In the genomic region with DNA sequence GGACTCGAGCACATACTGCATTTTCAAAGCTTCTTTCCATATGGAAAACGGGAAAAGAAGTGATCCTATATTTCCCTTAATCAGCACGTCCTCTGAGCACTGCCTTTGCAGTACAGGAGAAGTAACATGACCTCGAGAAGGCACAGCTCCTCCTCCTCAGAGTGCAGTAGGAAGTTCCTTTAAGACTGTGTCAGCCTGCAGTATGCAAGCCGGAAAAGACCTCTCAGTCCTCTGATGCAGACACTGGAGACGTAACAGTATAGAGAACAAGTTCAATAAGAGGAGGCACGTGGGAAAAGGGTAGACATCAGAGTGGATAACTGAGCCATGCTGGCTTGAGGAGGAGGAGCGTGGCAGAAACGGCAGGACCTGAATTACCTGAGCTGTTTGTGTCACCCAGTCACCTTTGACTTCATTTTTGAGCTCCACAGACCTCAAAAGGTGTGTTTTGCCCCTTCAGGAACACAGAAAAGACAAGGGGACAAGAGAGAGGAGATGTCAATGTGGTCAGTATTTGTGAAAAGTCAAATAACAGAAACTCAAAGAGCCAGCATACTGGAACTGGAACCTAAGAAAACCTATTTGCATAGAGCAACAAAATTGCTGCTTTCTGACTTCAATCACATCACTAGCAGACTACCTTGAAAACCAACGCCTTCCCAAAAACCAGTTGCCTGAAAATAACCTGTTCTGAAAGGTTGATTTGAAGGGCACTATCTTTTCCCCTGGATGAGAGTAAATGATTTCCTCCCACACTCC, we compare ENCODE assay signal across 8 cellular contexts. TPM values are rescaled to one million over a fixed set of nuclear protein-coding genes. Genes with fewer than 3 reads are reported as not detected.
DNase-seq lines count a peak whose midpoint lies in the region; ATAC-seq, FAIRE-seq and TF ChIP-seq lines count a peak whose summit lies in the region.

No MANE protein-coding gene starts in this region.

- H3K4me1 Mint-ChIP-seq in astrocyte (ENCODE audit: low read depth, unreplicated experiment), result peaks cover 30% of the 10 kb centered on the region
- peaks cover 88% of the 10 kb centered on the region for H3K4me1 Mint-ChIP-seq in stimulated activated memory B cell treated with anti-CD40 and anti-IgM and Interleukin-4, amounts not matched to agents 10 μg/mL and 1 μg/mL and 100 μg/mL, for 72 hours

- H3K27me3 ChIP-seq in PC-3 (ENCODE audit: low read length), result no peaks in the 10 kb centered on the region
- no peaks in the 10 kb centered on the region for H3K27me3 ChIP-seq in astrocyte (ENCODE audit: insufficient read depth, low read length)

- no peak overlapping the region for H3K4me3 ChIP-seq in PC-3 (ENCODE audit: low read length)
- H3K4me3 ChIP-seq in astrocyte (ENCODE audit: insufficient read depth, low read depth, low read length), result no peak overlapping the region

- BruUV-seq in PC-3 (replicated peaks; lab: Mats Ljungman, UMichigan), result no TSS peak

- no peak for TF ChIP-seq CTCF in PC-3 (conservative IDR thresholded peaks at IDR 0.05; ENCODE audit: low read depth, low read length)
- TF ChIP-seq CTCF in astrocyte (IDR thresholded peaks at IDR 0.05; ENCODE audit: insufficient read depth, low read depth, low read length), result no peak

- no peaks in the 10 kb centered on the region for H3F3A ChIP-seq in PC-3 (ENCODE audit: low read length, unreplicated experiment)

- H3K4me3 Mint-ChIP-seq in astrocyte (ENCODE audit: unreplicated experiment), result peak overlapping the region; percentile 29
- H3K4me3 Mint-ChIP-seq in stimulated activated memory B cell treated with anti-CD40 and anti-IgM and Interleukin-4, amounts not matched to agents 10 μg/mL and 1 μg/mL and 100 μg/mL, for 72 hours, result peak overlapping the region; percentile 48

- H3K36me3 ChIP-seq in PC-3 (ENCODE audit: low read depth, low read length), result no peaks in the 10 kb centered on the region
- no peaks in the 10 kb centered on the region for H3K36me3 ChIP-seq in astrocyte (ENCODE audit: insufficient read depth, low read length)

- no peaks in the 10 kb centered on the region for H3K27me3 Mint-ChIP-seq in astrocyte (ENCODE audit: low read depth, unreplicated experiment)
- no peaks in the 10 kb centered on the region for H3K27me3 Mint-ChIP-seq in stimulated activated memory B cell treated with anti-CD40 and anti-IgM and Interleukin-4, amounts not matched to agents 10 μg/mL and 1 μg/mL and 100 μg/mL, for 72 hours

- intact Hi-C loops in PC-3 (cut with micrococcal nuclease), result loop anchor here (5.0 kb wide), 1 partner anchor 36 kb away; no protein-coding TSS in a partner anchor

- POLR2A ChIA-PET in PC-3 (lab: Charles Lee; ENCODE audit: unreplicated experiment), result interaction anchor here (0.6 kb wide), 1 partner anchor 665 kb away, joined by 3 read pairs; no protein-coding TSS in a partner anchor

- H3K9ac ChIP-seq in PC-3 (ENCODE audit: low read length), result no peak overlapping the region
- H3K9ac ChIP-seq in astrocyte (ENCODE audit: low read length), result peak overlapping the region; percentile 49

- H3K9me3 Mint-ChIP-seq in astrocyte (ENCODE audit: unreplicated experiment), result no peaks in the 10 kb centered on the region
- no peaks in the 10 kb centered on the region for H3K9me3 Mint-ChIP-seq in stimulated activated memory B cell treated with anti-CD40 and anti-IgM and Interleukin-4, amounts not matched to agents 10 μg/mL and 1 μg/mL and 100 μg/mL, for 72 hours

- H3K27ac ChIP-seq in PC-3 (ENCODE audit: low read length), result no peak overlapping the region
- peak overlapping the region; percentile 57 for H3K27ac ChIP-seq in astrocyte (ENCODE audit: low read depth, low read length)

- H4K20me1 ChIP-seq in PC-3 (ENCODE audit: low read length) (no peaks in the 10 kb centered on the region), astrocyte (ENCODE audit: insufficient read depth, low read length) (peaks cover 15% of the 10 kb centered on the region)

- H3K9me3 ChIP-seq in PC-3 (ENCODE audit: low read length) (no peaks in the 10 kb centered on the region), astrocyte (ENCODE audit: insufficient read depth, low read depth, low read length) (no peaks in the 10 kb centered on the region)

- peak overlapping the region; percentile 87 for H3K27ac Mint-ChIP-seq in astrocyte (ENCODE audit: unreplicated experiment)
- peak overlapping the region; percentile 81 for H3K27ac Mint-ChIP-seq in stimulated activated memory B cell treated with anti-CD40 and anti-IgM and Interleukin-4, amounts not matched to agents 10 μg/mL and 1 μg/mL and 100 μg/mL, for 72 hours

- H3K79me2 ChIP-seq in PC-3 (ENCODE audit: low read length) (peaks cover 48% of the 10 kb centered on the region), astrocyte (ENCODE audit: insufficient read depth, low read length) (peaks cover 63% of the 10 kb centered on the region)

- H3K4me2 ChIP-seq in PC-3 (ENCODE audit: low read length) (peak overlapping the region; percentile 37; the same call in 1 of the 2 replicates), astrocyte (ENCODE audit: low read length) (peak overlapping the region; percentile 73)

- no peaks in the 10 kb centered on the region for H3K9me2 ChIP-seq in PC-3 (replicated peaks; ENCODE audit: low read length)

- ATAC-seq in GM18867 (IDR thresholded peaks at IDR 0.05; ENCODE audit: unreplicated experiment) (peak; percentile 67), HG03025 (IDR thresholded peaks at IDR 0.05; ENCODE audit: low FRiP score, unreplicated experiment) (peak; percentile 72), PC-3 (peak; percentile 89)
- peak; percentile 83 for ATAC-seq in stimulated activated memory B cell treated with anti-CD40 and anti-IgM and Interleukin-4, amounts not matched to agents 10 μg/mL and 1 μg/mL and 100 μg/mL, for 72 hours

- H2AFZ ChIP-seq in PC-3 (ENCODE audit: low read length) (0 out of 2 replicates have a peak overlapping the region, but pooled peaks have one; percentile 3), astrocyte (ENCODE audit: low read depth, low read length) (peak overlapping the region; percentile 20)

- DNase-seq in A172 (ENCODE audit: low spot score), result peak; percentile 58
- DNase-seq in PC-3, result peak; percentile 42
- peak; percentile 85 for DNase-seq in astrocyte (ENCODE audit: low read depth)
- peak; percentile 63 for DNase-seq in iPS-NIHi11 (ENCODE audit: low spot score)
- DNase-seq in DMS53 (lab: John Stamatoyannopoulos, UW), result no peak

- H3K36me3 Mint-ChIP-seq in astrocyte (ENCODE audit: low read depth, unreplicated experiment), result peaks cover 15% of the 10 kb centered on the region
- peaks cover 36% of the 10 kb centered on the region for H3K36me3 Mint-ChIP-seq in stimulated activated memory B cell treated with anti-CD40 and anti-IgM and Interleukin-4, amounts not matched to agents 10 μg/mL and 1 μg/mL and 100 μg/mL, for 72 hours

- H3K4me1 ChIP-seq in PC-3 (ENCODE audit: insufficient read depth, low read length), result peaks cover 27% of the 10 kb centered on the region
- H3K4me1 ChIP-seq in astrocyte (ENCODE audit: insufficient read depth, low read length), result peaks cover 20% of the 10 kb centered on the region

- CTCF ChIA-PET in PC-3 (lab: Charles Lee), result no interaction called here

- FAIRE-seq in astrocyte (lab: Jason Lieb, UNC), result peak; percentile 81

RNA-seq across cellular contexts. Expression of a gene that starts 20.8 kb away (rescaled TPM):
- 22.6 and 25.8 TPM in 2 replicates for total RNA-seq in A172 (2014; rRNA removed; shearing (Covaris generic))
- total RNA-seq in PC-3 (2014; rRNA removed), result 7.7 TPM in 2 replicates
- 12.6 and 18.0 TPM in 2 replicates for total RNA-seq in astrocyte
